Comparison of ENCODE assay signal across 10 cellular contexts in the genomic region with DNA sequence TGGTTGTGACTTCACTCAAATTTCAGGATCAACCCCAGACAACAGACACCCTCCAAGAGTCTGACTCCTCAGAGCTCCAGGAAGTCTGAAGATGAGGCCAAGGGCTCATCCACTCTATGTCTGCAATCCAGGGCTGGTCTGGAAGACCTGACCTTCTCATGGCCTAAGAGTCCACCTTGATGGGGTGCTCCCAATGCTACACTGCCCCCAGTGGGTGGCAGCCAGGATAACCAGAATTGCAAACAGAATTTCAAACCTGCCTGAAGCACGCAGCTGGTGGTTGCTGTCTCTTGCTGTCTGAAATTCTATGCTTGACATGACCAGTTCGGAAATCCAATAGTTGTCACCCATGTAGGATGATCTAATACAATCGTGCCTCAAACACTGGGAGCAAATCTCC.
A peak's percentile ranks its signal among the peaks of the same experiment; 100 is the strongest.
DNase-seq lines count a peak whose midpoint lies in the region; ATAC-seq, FAIRE-seq and TF ChIP-seq lines count a peak whose summit lies in the region.
"Had no signal": no experiment of that assay in that cellular context is flagged by ENCODE, and none has a peak within 500 bp of the region (broad histone marks: within the 10 kb centered on the region; RNA-seq: fewer than 3 reads in every experiment).

No MANE protein-coding gene starts in this region.

- no peaks in the 10 kb centered on the region for H3K27me3 Mint-ChIP-seq in brain
- H3K27me3 Mint-ChIP-seq in naive thymus-derived CD8-positive, alpha-beta T cell, result no peaks in the 10 kb centered on the region

- H3K36me3 ChIP-seq in KOPT-K1 (ENCODE audit: insufficient read depth, low read length), result peaks cover 62% of the 10 kb centered on the region
- peaks cover 0 to 53% (median 12%) of the 10 kb centered on the region in 4 donors for H3K36me3 ChIP-seq in sigmoid colon

- H3K27ac ChIP-seq in KOPT-K1 (ENCODE audit: low read depth, low read length, poor library complexity, severe bottlenecking) (peak overlapping the region; percentile 98), sigmoid colon (no peak overlapping the region)
- H3K27ac ChIP-seq: SK-N-MC had no signal

- no peaks in the 10 kb centered on the region for H3K4me1 Mint-ChIP-seq in brain
- peaks cover 34 to 63% (median 61%) of the 10 kb centered on the region in 4 donors for H3K4me1 Mint-ChIP-seq in naive thymus-derived CD8-positive, alpha-beta T cell

- peak; percentile 40 to 54 for TF ChIP-seq CTCF in brain (conservative IDR thresholded peaks at IDR 0.05)
- TF ChIP-seq CTCF in sigmoid colon (IDR thresholded peaks at IDR 0.05), result peak in 1 of 4 experiments; percentile 20

- H3K9me3 Mint-ChIP-seq in brain, result no peaks in the 10 kb centered on the region
- H3K9me3 Mint-ChIP-seq in naive thymus-derived CD8-positive, alpha-beta T cell, result no peaks in the 10 kb centered on the region

- H3K4me3 ChIP-seq in sigmoid colon, result no peak overlapping the region
- H3K4me3 ChIP-seq: SK-N-MC had no signal

- TF ChIP-seq POLR2A in sigmoid colon (IDR thresholded peaks at IDR 0.05) (no peak), H54 (IDR thresholded peaks at IDR 0.05; ENCODE audit: low read depth, low read length) (no peak)

- H3K4me1 ChIP-seq in sigmoid colon, result no peaks in the 10 kb centered on the region

- TF ChIP-seq EP300 in sigmoid colon (IDR thresholded peaks at IDR 0.05), result no peak

- 63 to 73% methylated on average over 3 of the region's 3 CpGs for WGBS in sigmoid colon, 2 donors

- no peak for FAIRE-seq in H54 (lab: Jason Lieb, UNC)

- intact Hi-C loops in sigmoid colon (cut with DNase I), result no loop called here

- ATAC-seq in naive thymus-derived CD8-positive, alpha-beta T cell, result no peak

- H3K27me3 ChIP-seq in sigmoid colon, result no peaks in the 10 kb centered on the region

- H3K9me3 ChIP-seq in KOPT-K1 (ENCODE audit: insufficient read depth, low read length, poor library complexity, severe bottlenecking) (no peaks in the 10 kb centered on the region), sigmoid colon (no peaks in the 10 kb centered on the region)

- POLR2A ChIA-PET in naive thymus-derived CD8-positive, alpha-beta T cell (lab: Charles Lee), result interaction anchor here (1.4 to 2.8 kb wide), 3 partner anchors 12 to 520 kb away, joined by 4 to 14 read pairs (median 13); no protein-coding TSS in a partner anchor

- H3K4me3 Mint-ChIP-seq in brain, result no peak overlapping the region
- no peak overlapping the region for H3K4me3 Mint-ChIP-seq in naive thymus-derived CD8-positive, alpha-beta T cell

- DNase-seq in NCI-H82 (lab: John Stamatoyannopoulos, UW) (peak; percentile 22), NCI-H82 treated with DMSO at 0.1 percent for 48 hours (lab: John Stamatoyannopoulos, UW; ENCODE audit: unreplicated experiment) (no peak), D341Med (ENCODE audit: low spot score) (no peak), sigmoid colon (no peak), H54 (ENCODE audit: insufficient read length, low spot score) (no peak)
- DNase-seq in naive thymus-derived CD8-positive, alpha-beta T cell, result peak in 1 of 10 donors; percentile 9
- DNase-seq: amniotic stem cell had no signal

- H3K36me3 Mint-ChIP-seq in brain, result peaks cover 41% of the 10 kb centered on the region
- H3K36me3 Mint-ChIP-seq in naive thymus-derived CD8-positive, alpha-beta T cell, result peaks cover 0 to 55% (median 18%) of the 10 kb centered on the region in 3 donors

- H3K27ac Mint-ChIP-seq in brain, result no peak overlapping the region
- H3K27ac Mint-ChIP-seq in naive thymus-derived CD8-positive, alpha-beta T cell, result peak overlapping the region; percentile 76 to 99 (median 94)

Comparison
In these comparisons a context has a peak if more than half of its experiments do, and no peak if none do; other contexts are left out.
1. H3K27ac Mint-ChIP-seq: peak in naive thymus-derived CD8-positive, alpha-beta T cell (10 of 10); none in brain (0 of 5).